In genomic region chr11:119774180-119774763, GRCh38 we compare ENCODE assay signal across 14 cellular contexts. TPM values are rescaled to one million over a fixed set of nuclear protein-coding genes. Genes with fewer than 3 reads are reported as not detected.
A peak's percentile ranks its signal among the peaks of the same experiment; 100 is the strongest.
DNase-seq lines count a peak whose midpoint lies in the region; ATAC-seq and TF ChIP-seq lines count a peak whose summit lies in the region.
"Had no signal": no experiment of that assay in that cellular context is flagged by ENCODE, and none has a peak within 500 bp of the region (broad histone marks: within the 10 kb centered on the region; RNA-seq: fewer than 3 reads in every experiment).

No MANE protein-coding gene starts in this region.

- ATAC-seq in activated CD8-positive, alpha-beta T cell treated with anti-CD3 and anti-CD28 coated beads for 36 hours: no peak
- ATAC-seq in HG02970 (IDR thresholded peaks at IDR 0.05; ENCODE audit: low FRiP score, unreplicated experiment): no peak

- H3K9me3 Mint-ChIP-seq in Calu3 (ENCODE audit: low read depth, unreplicated experiment): no peaks in the 10 kb centered on the region
- no peaks in the 10 kb centered on the region for H3K9me3 Mint-ChIP-seq in activated CD8-positive, alpha-beta T cell treated with anti-CD3 and anti-CD28 coated beads for 36 hours
- H3K9me3 Mint-ChIP-seq: nephron had no signal

- no peaks in the 10 kb centered on the region for H3K36me3 Mint-ChIP-seq in Calu3 (ENCODE audit: insufficient read depth, unreplicated experiment)
- H3K36me3 Mint-ChIP-seq in activated CD8-positive, alpha-beta T cell treated with anti-CD3 and anti-CD28 coated beads for 36 hours (ENCODE audit: low read depth): no peaks in the 10 kb centered on the region

- BruUV-seq in Calu3 (replicated peaks; lab: Mats Ljungman, UMichigan): no TSS peak

- H3K27ac ChIP-seq in left ventricle myocardium inferior (replicated peaks): no peak overlapping the region
- H3K27ac ChIP-seq: thyroid gland had no signal

- H3K4me3 Mint-ChIP-seq in Calu3 (ENCODE audit: low read depth, unreplicated experiment): no peak overlapping the region
- H3K4me3 Mint-ChIP-seq in activated CD8-positive, alpha-beta T cell treated with anti-CD3 and anti-CD28 coated beads for 36 hours: no peak overlapping the region
- H3K4me3 Mint-ChIP-seq: nephron had no signal

- TF ChIP-seq CTCF in Calu3 (IDR thresholded peaks at IDR 0.05; ENCODE audit: unreplicated experiment) (no peak), left ventricle myocardium inferior (IDR thresholded peaks at IDR 0.05; ENCODE audit: borderline replicate concordance) (no peak)
- TF ChIP-seq CTCF in activated CD8-positive, alpha-beta T cell treated with anti-CD3 and anti-CD28 coated beads for 36 hours (IDR thresholded peaks at IDR 0.05): no peak

- CTCF ChIA-PET in Calu3 (lab: Charles Lee): no interaction called here
- CTCF ChIA-PET in activated CD8-positive, alpha-beta T cell treated with anti-CD3 and anti-CD28 coated beads for 36 hours (lab: Charles Lee): no interaction called here

- H3K36me3 ChIP-seq in left ventricle myocardium inferior: no peaks in the 10 kb centered on the region
- H3K36me3 ChIP-seq: thyroid gland had no signal

- no peaks in the 10 kb centered on the region for H3K4me1 Mint-ChIP-seq in Calu3 (ENCODE audit: low read depth, unreplicated experiment)
- no peaks in the 10 kb centered on the region for H3K4me1 Mint-ChIP-seq in activated CD8-positive, alpha-beta T cell treated with anti-CD3 and anti-CD28 coated beads for 36 hours (ENCODE audit: low read depth)

- no peak overlapping the region for H3K4me3 ChIP-seq in left ventricle myocardium inferior
- H3K4me3 ChIP-seq: thyroid gland had no signal

- DNase-seq in Calu3 (peak; percentile 7), KBM-7 (peak; percentile 20), kidney glomerular epithelial cell (lab: John Stamatoyannopoulos, UW) (peak; percentile 12), NCI-H524 treated with DMSO at 0.1 percent for 48 hours (lab: John Stamatoyannopoulos, UW) (no peak), left ventricle myocardium inferior (no peak), DMS79 treated with DMSO at 0.1 percent for 48 hours (lab: John Stamatoyannopoulos, UW) (no peak)
- DNase-seq in activated CD8-positive, alpha-beta T cell treated with anti-CD3 and anti-CD28 coated beads for 36 hours: peak; percentile 37
- DNase-seq: cortex of kidney; NCI-H510A; stimulated activated CD4-positive, alpha-beta T cell treated with anti-CD3 and anti-CD28 coated beads, Interleukin-4, amount 100 ng/mL, for 4 hours; T-helper 1 cell; thyroid gland had no signal

- in situ Hi-C loops in KBM-7 (cut with MboI; ENCODE audit: low pct_unique_long_range_greater_than_20kb, low sequenced_read_pairs): no loop called here

- H3K27me3 ChIP-seq in left ventricle myocardium inferior (ENCODE audit: low read depth): no peaks in the 10 kb centered on the region
- H3K27me3 ChIP-seq: thyroid gland had no signal

- peaks cover 11% of the 10 kb centered on the region for H3K4me1 ChIP-seq in left ventricle myocardium inferior
- H3K4me1 ChIP-seq: thyroid gland had no signal

- intact Hi-C loops in Calu3 (cut with micrococcal nuclease; ENCODE audit: unreplicated experiment): no loop called here
- intact Hi-C loops in activated CD8-positive, alpha-beta T cell treated with anti-CD3 and anti-CD28 coated beads for 36 hours (cut with micrococcal nuclease): no loop called here
- intact Hi-C loops in left ventricle myocardium inferior (cut with micrococcal nuclease): no loop called here

- POLR2A ChIA-PET in activated CD8-positive, alpha-beta T cell treated with anti-CD3 and anti-CD28 coated beads for 36 hours (lab: Charles Lee): no interaction called here

- no peaks in the 10 kb centered on the region for H3K9me3 ChIP-seq in left ventricle myocardium inferior (replicated peaks)
- H3K9me3 ChIP-seq: thyroid gland had no signal

- H3K27me3 Mint-ChIP-seq in Calu3 (ENCODE audit: unreplicated experiment): peaks cover 61% of the 10 kb centered on the region
- peaks cover 9% of the 10 kb centered on the region for H3K27me3 Mint-ChIP-seq in activated CD8-positive, alpha-beta T cell treated with anti-CD3 and anti-CD28 coated beads for 36 hours

- H3K27ac Mint-ChIP-seq in Calu3 (ENCODE audit: unreplicated experiment): no peak overlapping the region
- no peak overlapping the region for H3K27ac Mint-ChIP-seq in activated CD8-positive, alpha-beta T cell treated with anti-CD3 and anti-CD28 coated beads for 36 hours
- H3K27ac Mint-ChIP-seq: nephron had no signal

RNA-seq across cellular contexts. Expression of gene NECTIN1, which starts 45.3 kb away (rescaled TPM):
- total RNA-seq in Calu3 (2022) (22.1 and 28.5 TPM in 2 replicates), left ventricle myocardium inferior (22.9 TPM)
- total RNA-seq in activated CD8-positive, alpha-beta T cell treated with anti-CD3 and anti-CD28 coated beads for 36 hours: 1 to 10 TPM; 2.6 to 3.8 TPM

Comparison
In these comparisons a context has a peak if more than half of its experiments do, and no peak if none do; other contexts are left out.
1. DNase-seq: peak in Calu3 (single experiment), KBM-7 (single experiment), activated CD8-positive, alpha-beta T cell treated with anti-CD3 and anti-CD28 coated beads for 36 hours (single experiment) and kidney glomerular epithelial cell (single experiment); none in NCI-H524 treated with DMSO at 0.1 percent for 48 hours (single experiment), left ventricle myocardium inferior (single experiment) and DMS79 treated with DMSO at 0.1 percent for 48 hours (single experiment).